In the genomic region with DNA sequence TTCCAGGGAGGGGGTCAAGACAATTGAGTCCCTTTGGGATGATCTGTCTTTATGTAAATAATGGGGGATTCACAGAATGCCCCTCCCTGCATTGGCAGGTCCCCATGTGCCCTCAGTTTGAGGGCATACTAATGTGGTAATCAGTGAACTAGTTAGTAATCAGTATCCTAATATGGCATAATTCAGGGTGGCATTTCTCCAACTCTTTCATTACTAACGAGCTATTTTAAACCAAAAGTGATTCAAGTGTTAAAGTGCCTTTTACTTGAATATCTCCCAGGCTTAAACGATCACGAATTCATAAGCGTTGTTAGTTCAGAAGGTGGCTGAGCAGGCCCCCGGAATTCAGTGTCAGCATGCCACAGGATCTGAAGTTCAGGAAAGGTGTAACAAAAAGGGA, we compare ENCODE assay signal across 1 cellular context.
TF ChIP-seq lines count a peak whose summit lies in the region.

No MANE protein-coding gene starts in this region.

TF ChIP-seq in HCT116, 20 proteins besides CTCF, POLR2A, EP300 and RAD21 (continued from another document):
- TF ChIP-seq, protein P1, sequence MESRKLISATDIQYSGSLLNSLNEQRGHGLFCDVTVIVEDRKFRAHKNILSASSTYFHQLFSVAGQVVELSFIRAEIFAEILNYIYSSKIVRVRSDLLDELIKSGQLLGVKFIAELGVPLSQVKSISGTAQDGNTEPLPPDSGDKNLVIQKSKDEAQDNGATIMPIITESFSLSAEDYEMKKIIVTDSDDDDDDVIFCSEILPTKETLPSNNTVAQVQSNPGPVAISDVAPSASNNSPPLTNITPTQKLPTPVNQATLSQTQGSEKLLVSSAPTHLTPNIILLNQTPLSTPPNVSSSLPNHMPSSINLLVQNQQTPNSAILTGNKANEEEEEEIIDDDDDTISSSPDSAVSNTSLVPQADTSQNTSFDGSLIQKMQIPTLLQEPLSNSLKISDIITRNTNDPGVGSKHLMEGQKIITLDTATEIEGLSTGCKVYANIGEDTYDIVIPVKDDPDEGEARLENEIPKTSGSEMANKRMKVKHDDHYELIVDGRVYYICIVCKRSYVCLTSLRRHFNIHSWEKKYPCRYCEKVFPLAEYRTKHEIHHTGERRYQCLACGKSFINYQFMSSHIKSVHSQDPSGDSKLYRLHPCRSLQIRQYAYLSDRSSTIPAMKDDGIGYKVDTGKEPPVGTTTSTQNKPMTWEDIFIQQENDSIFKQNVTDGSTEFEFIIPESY (IDR thresholded peaks at IDR 0.05; ENCODE audit: extremely low read depth, insufficient replicate concordance, low read length) = no peak
- TF ChIP-seq SIN3A (IDR thresholded peaks at IDR 0.05; ENCODE audit: low read depth) (no peak), TCF7L2 (IDR thresholded peaks at IDR 0.05; ENCODE audit: borderline replicate concordance, extremely low read depth, insufficient read depth, insufficient read length) (no peak)
